ENCODE assay signal across 8 cellular contexts in genomic region chr11:8070417-8071101, GRCh38. TPM values are rescaled to one million over a fixed set of nuclear protein-coding genes. Genes with fewer than 3 reads are reported as not detected.
DNase-seq lines count a peak whose midpoint lies in the region; ATAC-seq and TF ChIP-seq lines count a peak whose summit lies in the region.

No MANE protein-coding gene starts in this region.

- H3K36me3 ChIP-seq in OCI-LY3 (replicated peaks; ENCODE audit: low read depth, low read length), result no peaks in the 10 kb centered on the region

- H3K4me1 ChIP-seq in OCI-LY3 (ENCODE audit: low read length), result peaks cover 10% of the 10 kb centered on the region

- no peaks in the 10 kb centered on the region for H3K79me2 ChIP-seq in OCI-LY3 (ENCODE audit: low read length)

- peak overlapping the region; percentile 59 for H3K4me2 ChIP-seq in OCI-LY3 (ENCODE audit: low read length)

- peak; percentile 67 for ATAC-seq in GM21786 (IDR thresholded peaks at IDR 0.05; ENCODE audit: unreplicated experiment)
- ATAC-seq in GM19467 (IDR thresholded peaks at IDR 0.05; ENCODE audit: unreplicated experiment), result no peak
- ATAC-seq in GM21423 (IDR thresholded peaks at IDR 0.05; ENCODE audit: unreplicated experiment), result no peak

- no peak overlapping the region for H3K27ac ChIP-seq in OCI-LY3 (ENCODE audit: low read length)

- H3K9ac ChIP-seq in OCI-LY3 (ENCODE audit: low read length), result no peak overlapping the region

- peaks cover 35% of the 10 kb centered on the region for H3K27me3 ChIP-seq in OCI-LY3 (ENCODE audit: low read depth, low read length)

- intact Hi-C loops in posterior vena cava (cut with DNase I), result no loop called here

- 0 out of 2 replicates have a peak overlapping the region, but pooled peaks have one; percentile 48 for H2AFZ ChIP-seq in OCI-LY3 (ENCODE audit: low read depth, low read length)

- no peak overlapping the region for H3K4me3 ChIP-seq in OCI-LY3 (ENCODE audit: low read length)
- no peak overlapping the region for H3K4me3 ChIP-seq in fibroblast of pulmonary artery (replicated peaks; ENCODE audit: low read depth, low read length)

- TF ChIP-seq CTCF in OCI-LY3 (IDR thresholded peaks at IDR 0.05; ENCODE audit: low read depth, low read length), result peak; percentile 57
- TF ChIP-seq CTCF in fibroblast of pulmonary artery (IDR thresholded peaks at IDR 0.05; ENCODE audit: low read length, missing control alignments), result peak; percentile 48

- peak; percentile 28 for DNase-seq in COR-L47 (lab: John Stamatoyannopoulos, UW)
- peak; percentile 62 for DNase-seq in fibroblast of pulmonary artery (ENCODE audit: low read depth)
- DNase-seq in stromal cell of bone marrow (ENCODE audit: low read depth), result peak; percentile 41
- no peak for DNase-seq in posterior vena cava (ENCODE audit: low spot score)

- H3K9me3 ChIP-seq in OCI-LY3 (ENCODE audit: insufficient read depth, low read length), result no peaks in the 10 kb centered on the region

- no peaks in the 10 kb centered on the region for H4K20me1 ChIP-seq in OCI-LY3 (ENCODE audit: insufficient read depth, low read length)

RNA-seq across cellular contexts. Expression of gene TUB, which starts 10.5 kb away (rescaled TPM):
- total RNA-seq in posterior vena cava, result 10 to 100 TPM in 1 of 2 donors, 1 to 10 TPM in 1; 7.0 to 12.5 TPM
